In genomic region chr20:40682104-40683045, GRCh38 we compare ENCODE assay signal across 1 cellular context.
A peak's percentile ranks its signal among the peaks of the same experiment; 100 is the strongest.
TF ChIP-seq lines count a peak whose summit lies in the region.

No MANE protein-coding gene starts in this region.

TF ChIP-seq in HepG2, 621 proteins besides CTCF, POLR2A, EP300 and RAD21 (continued from another document and continues in another):
- peak; percentile 80 for TF ChIP-seq THRA (CRISPR knock-in tag; IDR thresholded peaks at IDR 0.05; ENCODE audit: borderline replicate concordance)
- no peak; the same call in 1 of the 2 replicates for TF ChIP-seq MXD3 (CRISPR knock-in tag; IDR thresholded peaks at IDR 0.05)
- no peak for TF ChIP-seq STAT5B (CRISPR knock-in tag; IDR thresholded peaks at IDR 0.05)
- no peak for TF ChIP-seq CBX2 (IDR thresholded peaks at IDR 0.05; ENCODE audit: low read depth, low read length)
- no peak for TF ChIP-seq CBX2 (CRISPR knock-in tag; IDR thresholded peaks at IDR 0.05; ENCODE audit: low read depth)
- no peak for TF ChIP-seq HMG20A (CRISPR knock-in tag; IDR thresholded peaks at IDR 0.05; ENCODE audit: borderline replicate concordance)
- TF ChIP-seq JUN (CRISPR knock-in tag; IDR thresholded peaks at IDR 0.05) = no peak
- TF ChIP-seq SIN3A (IDR thresholded peaks at IDR 0.05; ENCODE audit: borderline replicate concordance, low read depth, low read length) = no peak
- TF ChIP-seq KMT2A (CRISPR knock-in tag; IDR thresholded peaks at IDR 0.05) = 0 out of 2 replicates have a peak, but pooled peaks have one; percentile 42
- no peak for TF ChIP-seq RERE (CRISPR knock-in tag; IDR thresholded peaks at IDR 0.05; ENCODE audit: low read depth)
- TF ChIP-seq SPEN (CRISPR knock-in tag; IDR thresholded peaks at IDR 0.05; ENCODE audit: low read depth) = peak; percentile 66
- TF ChIP-seq HDAC1 (CRISPR knock-in tag; IDR thresholded peaks at IDR 0.05) = peak; percentile 77
- no peak for TF ChIP-seq SMYD3 (CRISPR knock-in tag; IDR thresholded peaks at IDR 0.05)
- TF ChIP-seq NCOA1 (CRISPR knock-in tag; IDR thresholded peaks at IDR 0.05) = no peak
- TF ChIP-seq MXD1 (CRISPR knock-in tag; IDR thresholded peaks at IDR 0.05) = no peak; the same call in 1 of the 2 replicates
- no peak for TF ChIP-seq ZSCAN22 (CRISPR knock-in tag; IDR thresholded peaks at IDR 0.05)
- no peak for TF ChIP-seq ZNF543 (CRISPR knock-in tag; IDR thresholded peaks at IDR 0.05)
- peak; percentile 74 for TF ChIP-seq MED1 (CRISPR knock-in tag; IDR thresholded peaks at IDR 0.05)
- TF ChIP-seq ZNF513 (CRISPR knock-in tag; conservative IDR thresholded peaks at IDR 0.05) = no peak
- TF ChIP-seq TCF7L2 (IDR thresholded peaks at IDR 0.05; ENCODE audit: low read depth, low read length) = no peak
- no peak for TF ChIP-seq TRIM24 (CRISPR knock-in tag; IDR thresholded peaks at IDR 0.05)
- no peak for TF ChIP-seq DDIT3 (CRISPR knock-in tag; IDR thresholded peaks at IDR 0.05)
- TF ChIP-seq ZBTB7B (CRISPR knock-in tag; IDR thresholded peaks at IDR 0.05) = 0 out of 2 replicates have a peak, but pooled peaks have one; percentile 20
- TF ChIP-seq TRAFD1 (CRISPR knock-in tag; IDR thresholded peaks at IDR 0.05; ENCODE audit: borderline replicate concordance) = peak; percentile 59; the same call in 1 of the 2 replicates
- no peak for TF ChIP-seq YEATS2 (CRISPR knock-in tag; IDR thresholded peaks at IDR 0.05; ENCODE audit: borderline replicate concordance)
- TF ChIP-seq HMGXB3 (CRISPR knock-in tag; IDR thresholded peaks at IDR 0.05; ENCODE audit: borderline replicate concordance) = no peak
- TF ChIP-seq MYC (CRISPR knock-in tag; IDR thresholded peaks at IDR 0.05; ENCODE audit: borderline replicate concordance) = 0 out of 2 replicates have a peak, but pooled peaks have one; percentile 54
- no peak for TF ChIP-seq ARNT2 (CRISPR knock-in tag; IDR thresholded peaks at IDR 0.05; ENCODE audit: low read depth)
- peak; percentile 79; the same call in 1 of the 2 replicates for TF ChIP-seq MYPOP (CRISPR knock-in tag; IDR thresholded peaks at IDR 0.05)
- TF ChIP-seq ATF2 (CRISPR knock-in tag; IDR thresholded peaks at IDR 0.05) = peak; percentile 43; the same call in 1 of the 2 replicates
- TF ChIP-seq MZF1 (CRISPR knock-in tag; IDR thresholded peaks at IDR 0.05; ENCODE audit: borderline replicate concordance) = no peak
- TF ChIP-seq DZIP1 (CRISPR knock-in tag; IDR thresholded peaks at IDR 0.05) = no peak
- no peak for TF ChIP-seq THAP8 (CRISPR knock-in tag; IDR thresholded peaks at IDR 0.05; ENCODE audit: borderline replicate concordance)
- TF ChIP-seq HOXA5 (CRISPR knock-in tag; IDR thresholded peaks at IDR 0.05) = no peak
- no peak for TF ChIP-seq RFX3 (CRISPR knock-in tag; IDR thresholded peaks at IDR 0.05)
- no peak for TF ChIP-seq ZNF672 (CRISPR knock-in tag; IDR thresholded peaks at IDR 0.05)
- peak; percentile 44 for TF ChIP-seq ZNF12 (CRISPR knock-in tag; IDR thresholded peaks at IDR 0.05)
- peak; percentile 85; the same call in 1 of the 2 replicates for TF ChIP-seq BRCA1 (CRISPR knock-in tag; IDR thresholded peaks at IDR 0.05)
